Comparison of ENCODE assay signal across 10 cellular contexts in genomic region chr4:147799986-147800555, GRCh38.
DNase-seq lines count a peak whose midpoint lies in the region; ATAC-seq and TF ChIP-seq lines count a peak whose summit lies in the region.
"Had no signal": no experiment of that assay in that cellular context is flagged by ENCODE, and none has a peak within 500 bp of the region (broad histone marks: within the 10 kb centered on the region; RNA-seq: fewer than 3 reads in every experiment).

No MANE protein-coding gene starts in this region.

- no peak overlapping the region for H3K4me3 ChIP-seq in lower lobe of right lung
- no peak overlapping the region for H3K4me3 ChIP-seq in sigmoid colon
- H3K4me3 ChIP-seq: skin epidermis had no signal

- WGBS in sigmoid colon, 2 donors: 61 to 81% methylated on average over 7 of the region's 7 CpGs

- ATAC-seq in HG03342 (IDR thresholded peaks at IDR 0.05; ENCODE audit: unreplicated experiment) (peak; percentile 97), lower lobe of right lung (peak; percentile 43 to 44)

- intact Hi-C loops in lower lobe of right lung (cut with DNase I): no loop called here
- intact Hi-C loops in sigmoid colon (cut with DNase I): no loop called here

- TF ChIP-seq POLR2A in sigmoid colon (IDR thresholded peaks at IDR 0.05): no peak

- TF ChIP-seq CTCF in lower lobe of right lung (IDR thresholded peaks at IDR 0.05) (no peak), sigmoid colon (IDR thresholded peaks at IDR 0.05) (no peak)

- H3K9me3 ChIP-seq in lower lobe of right lung (no peaks in the 10 kb centered on the region), sigmoid colon (no peaks in the 10 kb centered on the region)

- DNase-seq in NK-92 treated with Interleukin-12 subunit alpha and Interleukin-12 subunit beta, amount 100 ng/mL, for 24 hours (lab: John Stamatoyannopoulos, UW): peak; percentile 40
- no peak for DNase-seq in NK-92 (lab: John Stamatoyannopoulos, UW; ENCODE audit: unreplicated experiment)
- peak; percentile 13 to 23 for DNase-seq in activated CD4-positive, alpha-beta T cell treated with anti-CD3 and anti-CD28 coated beads, Interleukin-2, amount 50 U/mL, for 4 hours
- DNase-seq in lower lobe of right lung: no peak
- DNase-seq in sigmoid colon: no peak
- no peak for DNase-seq in T1000 (lab: John Stamatoyannopoulos, UW)
- no peak for DNase-seq in dedifferentiated amniotic fluid mesenchymal stem cell (ENCODE audit: extremely low spot score)

- no peaks in the 10 kb centered on the region for H3K36me3 ChIP-seq in lower lobe of right lung
- no peaks in the 10 kb centered on the region for H3K36me3 ChIP-seq in sigmoid colon

- H3K27me3 ChIP-seq in lower lobe of right lung (ENCODE audit: low read depth) (no peaks in the 10 kb centered on the region), sigmoid colon (no peaks in the 10 kb centered on the region)

- H3K27ac ChIP-seq in lower lobe of right lung (no peak overlapping the region), sigmoid colon (peak overlapping the region in 2 of 4 donors; percentile 23 to 53)
- H3K27ac ChIP-seq: 22Rv1 had no signal

- H3K4me1 ChIP-seq in lower lobe of right lung: peaks cover 22% of the 10 kb centered on the region
- peaks cover 0 to 65% (median 48%) of the 10 kb centered on the region in 4 donors for H3K4me1 ChIP-seq in sigmoid colon

- no peak for TF ChIP-seq EP300 in sigmoid colon (IDR thresholded peaks at IDR 0.05)

Comparison
In these comparisons a context has a peak if more than half of its experiments do, and no peak if none do; other contexts are left out.
1. DNase-seq: peak in NK-92 treated with Interleukin-12 subunit alpha and Interleukin-12 subunit beta, amount 100 ng/mL, for 24 hours (single experiment) and activated CD4-positive, alpha-beta T cell treated with anti-CD3 and anti-CD28 coated beads, Interleukin-2, amount 50 U/mL, for 4 hours (2 of 2); none in NK-92 (single experiment), lower lobe of right lung (single experiment), sigmoid colon (single experiment), T1000 (single experiment) and dedifferentiated amniotic fluid mesenchymal stem cell (single experiment).